12 cellular contexts compared by ENCODE assay signal in the genomic region with DNA sequence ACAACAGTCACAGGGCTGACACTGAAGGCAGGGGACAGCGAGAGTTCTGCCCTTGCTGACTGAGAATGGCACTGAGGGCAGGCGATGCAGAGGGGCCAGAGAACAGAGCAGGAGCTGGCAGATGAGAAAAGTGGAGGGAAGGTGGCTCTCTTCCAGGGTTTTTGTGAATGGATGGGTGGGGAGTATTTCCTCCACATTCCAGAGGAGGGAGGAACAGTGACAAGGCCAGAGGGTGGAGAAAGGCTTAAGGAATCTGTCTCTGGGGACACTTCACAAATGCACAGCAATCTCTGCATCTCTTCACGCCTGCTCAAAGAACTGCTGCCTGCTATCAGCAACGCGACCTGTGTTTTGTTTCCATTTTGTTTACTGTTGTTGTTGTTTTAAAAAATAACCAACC.
DNase-seq lines count a peak whose midpoint lies in the region; ATAC-seq and TF ChIP-seq lines count a peak whose summit lies in the region.
"Had no signal": no experiment of that assay in that cellular context is flagged by ENCODE, and none has a peak within 500 bp of the region (broad histone marks: within the 10 kb centered on the region; RNA-seq: fewer than 3 reads in every experiment).

No MANE protein-coding gene starts in this region.

- H3K36me3 ChIP-seq in naive thymus-derived CD4-positive, alpha-beta T cell (ENCODE audit: control insufficient read depth in 2 of 3, insufficient read depth in 3 of 3, low read length in 3 of 3): no peaks in the 10 kb centered on the region

- H3K4me3 ChIP-seq in naive thymus-derived CD4-positive, alpha-beta T cell (ENCODE audit: low read length): no peak overlapping the region

- TF ChIP-seq CTCF in omental fat pad (IDR thresholded peaks at IDR 0.05): no peak

- H3K4me3 Mint-ChIP-seq in naive thymus-derived CD4-positive, alpha-beta T cell: no peak overlapping the region
- H3K4me3 Mint-ChIP-seq: CD4-positive, alpha-beta memory T cell had no signal

- intact Hi-C loops in naive thymus-derived CD4-positive, alpha-beta T cell (cut with micrococcal nuclease): no loop called here

- POLR2A ChIA-PET in naive thymus-derived CD4-positive, alpha-beta T cell (lab: Charles Lee): no interaction called here

- CTCF ChIA-PET in naive thymus-derived CD4-positive, alpha-beta T cell (lab: Charles Lee): no interaction called here

- no peak overlapping the region for H3K27ac ChIP-seq in naive thymus-derived CD4-positive, alpha-beta T cell (ENCODE audit: low read depth, low read length)
- H3K27ac ChIP-seq: parathyroid adenoma had no signal

- no peaks in the 10 kb centered on the region for H3K27me3 ChIP-seq in naive thymus-derived CD4-positive, alpha-beta T cell (ENCODE audit: control insufficient read depth in 2 of 2, insufficient read depth in 2 of 2, low read length in 2 of 2)

- H3K27ac Mint-ChIP-seq in naive thymus-derived CD4-positive, alpha-beta T cell: no peak overlapping the region
- H3K27ac Mint-ChIP-seq: CD4-positive, alpha-beta memory T cell had no signal

- peaks cover 0 to 4% (median 0%) of the 10 kb centered on the region in 7 donors for H3K4me1 Mint-ChIP-seq in naive thymus-derived CD4-positive, alpha-beta T cell
- H3K4me1 Mint-ChIP-seq: CD4-positive, alpha-beta memory T cell had no signal

- peaks cover 0 to 12% (median 7%) of the 10 kb centered on the region in 5 donors for H3K27me3 Mint-ChIP-seq in naive thymus-derived CD4-positive, alpha-beta T cell

- DNase-seq in EH (ENCODE audit: low read depth): peak; percentile 72
- peak; percentile 66 for DNase-seq in M059J (ENCODE audit: low read depth)
- peak; percentile 61 for DNase-seq in fibroblast of gingiva (ENCODE audit: low read depth)
- DNase-seq in naive thymus-derived CD4-positive, alpha-beta T cell: no peak
- no peak for DNase-seq in omental fat pad (ENCODE audit: low spot score)
- DNase-seq in stimulated activated CD4-positive, alpha-beta T cell treated with anti-CD3 and anti-CD28 coated beads, Interleukin-4, amount 100 ng/mL, for 1 hour: no peak
- DNase-seq in DMS 273 (lab: John Stamatoyannopoulos, UW; ENCODE audit: unreplicated experiment): no peak
- DNase-seq in retina: no peak
- DNase-seq: CD4-positive, alpha-beta memory T cell; glutamatergic neuron; NCI-H2029 had no signal

- peak; percentile 6 for ATAC-seq in naive thymus-derived CD4-positive, alpha-beta T cell
- no peak for ATAC-seq in omental fat pad (ENCODE audit: low FRiP score)

- H3K36me3 Mint-ChIP-seq in naive thymus-derived CD4-positive, alpha-beta T cell: no peaks in the 10 kb centered on the region
- H3K36me3 Mint-ChIP-seq: CD4-positive, alpha-beta memory T cell had no signal

- H3K9me3 Mint-ChIP-seq in naive thymus-derived CD4-positive, alpha-beta T cell: no peaks in the 10 kb centered on the region

- H3K4me1 ChIP-seq in naive thymus-derived CD4-positive, alpha-beta T cell (ENCODE audit: control insufficient read depth in 2 of 2, insufficient read depth in 2 of 2, low read length in 2 of 2): no peaks in the 10 kb centered on the region
- H3K4me1 ChIP-seq: parathyroid adenoma had no signal

- no peaks in the 10 kb centered on the region for H3K9me3 ChIP-seq in naive thymus-derived CD4-positive, alpha-beta T cell (ENCODE audit: control insufficient read depth in 2 of 3, low read length in 3 of 3)

Comparison
In these comparisons a context has a peak if more than half of its experiments do, and no peak if none do; other contexts are left out.
1. DNase-seq: peak in EH (single experiment), M059J (single experiment) and fibroblast of gingiva (single experiment); none in naive thymus-derived CD4-positive, alpha-beta T cell (0 of 9), omental fat pad (single experiment), stimulated activated CD4-positive, alpha-beta T cell treated with anti-CD3 and anti-CD28 coated beads, Interleukin-4, amount 100 ng/mL, for 1 hour (single experiment), DMS 273 (single experiment) and retina (single experiment).